ENCODE assay signal across 28 cellular contexts in genomic region chr1:165329104-165329503, GRCh38. TPM values are rescaled to one million over a fixed set of nuclear protein-coding genes. Genes with fewer than 3 reads are reported as not detected.
"Had no signal": no experiment of that assay in that cellular context is flagged by ENCODE, and none has a peak within 500 bp of the region (broad histone marks: within the 10 kb centered on the region; RNA-seq: fewer than 3 reads in every experiment).

No MANE protein-coding gene starts in this region.

- H3K4me1 ChIP-seq: esophagus squamous epithelium, gastrocnemius medialis, heart right ventricle, left lung, lower lobe of right lung had no signal

- H3K9me3 ChIP-seq: esophagus squamous epithelium, gastrocnemius medialis, left lung, lower lobe of right lung, mucosa of descending colon had no signal

- H3K27ac Mint-ChIP-seq: mesothelial cell of epicardium had no signal

- H3K4me3 ChIP-seq: coronary artery, dorsolateral prefrontal cortex, esophagus squamous epithelium, gastrocnemius medialis, heart right ventricle, left lung, lower lobe of right lung, mucosa of descending colon had no signal

- H3K27ac ChIP-seq: coronary artery, dorsolateral prefrontal cortex, esophagus squamous epithelium, gastrocnemius medialis, heart right ventricle, left lung, lower lobe of right lung had no signal

- H3K9me3 Mint-ChIP-seq: mesothelial cell of epicardium had no signal

- H3K27me3 ChIP-seq: gastrocnemius medialis had no signal

- DNase-seq: dermis blood vessel endothelial cell; dorsolateral prefrontal cortex; effector CD4-positive, alpha-beta T cell; effector memory CD4-positive, alpha-beta T cell; esophagus squamous epithelium; foreskin fibroblast; foreskin melanocyte; gastrocnemius medialis; glutamatergic neuron; head of caudate nucleus; heart right ventricle; hippocampal formation; left cardiac atrium; left lung; left ventricle myocardium superior; lower lobe of right lung; mesenchymal stem cell; mucosa of descending colon; naive B cell had no signal

- H3K4me1 Mint-ChIP-seq: mesothelial cell of epicardium, naive B cell had no signal

- H3K36me3 ChIP-seq: esophagus squamous epithelium, gastrocnemius medialis, heart right ventricle, left lung, lower lobe of right lung had no signal

- H3K4me3 Mint-ChIP-seq: mesothelial cell of epicardium, naive B cell had no signal

- H3K36me3 Mint-ChIP-seq: mesothelial cell of epicardium, naive B cell had no signal

- ATAC-seq: gastrocnemius medialis, heart right ventricle, left cardiac atrium, left lung, left ventricle myocardium superior, lower lobe of right lung, mucosa of descending colon had no signal

RNA-seq across cellular contexts. Expression of gene LMX1A, which starts 27.4 kb away (rescaled TPM):
- total RNA-seq: dermis blood vessel endothelial cell, endothelial cell of umbilical vein, epithelial cell of proximal tubule, glomerular endothelial cell, kidney epithelial cell, left lung, left ventricle myocardium superior, lung microvascular endothelial cell, myocyte had no signal
- polyA plus RNA-seq: endothelial cell of umbilical vein, keratinocyte had no signal
